16 cellular contexts compared by ENCODE assay signal in genomic region chr6:155100591-155100990, GRCh38.
DNase-seq lines count a peak whose midpoint lies in the region; ATAC-seq and TF ChIP-seq lines count a peak whose summit lies in the region.
"Had no signal": no experiment of that assay in that cellular context is flagged by ENCODE, and none has a peak within 500 bp of the region (broad histone marks: within the 10 kb centered on the region; RNA-seq: fewer than 3 reads in every experiment).

No MANE protein-coding gene starts in this region.

- H3K27ac ChIP-seq in sigmoid colon (no peak overlapping the region), stomach (no peak overlapping the region)
- H3K27ac ChIP-seq: C4-2B had no signal

- TF ChIP-seq POLR2A in sigmoid colon (IDR thresholded peaks at IDR 0.05) (no peak), stomach (IDR thresholded peaks at IDR 0.05) (no peak)

- DNase-seq in BE2C (no peak), T-helper 17 cell (no peak), retinal pigment epithelial cell (ENCODE audit: low read depth) (no peak), DMS79 treated with DMSO at 0.1 percent for 48 hours (lab: John Stamatoyannopoulos, UW) (no peak), sigmoid colon (no peak), stomach (no peak)
- no peak for DNase-seq in T-helper 2 cell treated with Interferon-gamma antibody and Interleukin-4, amounts not matched to agents 5 μg/mL and 100 μg/mL, for 36 hours (ENCODE audit: low spot score)
- DNase-seq: CD4-positive, alpha-beta memory T cell; DMS153; DND-41; GF-D8; HCEC 1CT; HFFc6 had no signal

- TF ChIP-seq EP300 in sigmoid colon (IDR thresholded peaks at IDR 0.05) (no peak), stomach (IDR thresholded peaks at IDR 0.05) (no peak)

- H3K27me3 ChIP-seq in BE2C (no peaks in the 10 kb centered on the region), endocrine pancreas (ENCODE audit: control insufficient read depth, insufficient read depth, low read length) (no peaks in the 10 kb centered on the region), sigmoid colon (no peaks in the 10 kb centered on the region), stomach (no peaks in the 10 kb centered on the region)

- ATAC-seq in T-helper 17 cell: no peak

- no peaks in the 10 kb centered on the region for H3K27me3 Mint-ChIP-seq in T-helper 17 cell
- H3K27me3 Mint-ChIP-seq in T-helper 2 cell treated with Interferon-gamma antibody and Interleukin-4, amounts not matched to agents 5 μg/mL and 100 μg/mL, for 36 hours (ENCODE audit: low read depth): no peaks in the 10 kb centered on the region
- H3K27me3 Mint-ChIP-seq: B cell had no signal

- H3K36me3 ChIP-seq in BE2C (no peaks in the 10 kb centered on the region), endocrine pancreas (ENCODE audit: control insufficient read depth, insufficient read depth, low read length) (no peaks in the 10 kb centered on the region), sigmoid colon (no peaks in the 10 kb centered on the region), stomach (no peaks in the 10 kb centered on the region)

- 89 to 95% methylated on average over 6 of the region's 6 CpGs for WGBS in sigmoid colon, 2 donors
- WGBS in stomach, 5 donors: 87 to 98% (median 94%) methylated on average over 6 of the region's 6 CpGs

- H3K4me3 Mint-ChIP-seq in T-helper 17 cell: no peak overlapping the region
- H3K4me3 Mint-ChIP-seq in T-helper 2 cell treated with Interferon-gamma antibody and Interleukin-4, amounts not matched to agents 5 μg/mL and 100 μg/mL, for 36 hours: no peak overlapping the region
- H3K4me3 Mint-ChIP-seq: B cell; CD4-positive, alpha-beta memory T cell; HFFc6 had no signal

- no peak for TF ChIP-seq CTCF in BE2C (IDR thresholded peaks at IDR 0.05; ENCODE audit: low read depth, low read length)
- TF ChIP-seq CTCF in retinal pigment epithelial cell (conservative IDR thresholded peaks at IDR 0.05; ENCODE audit: low read depth, low read length): no peak
- TF ChIP-seq CTCF in sigmoid colon (IDR thresholded peaks at IDR 0.05): no peak
- TF ChIP-seq CTCF in stomach (IDR thresholded peaks at IDR 0.05): no peak

- H3K9me3 Mint-ChIP-seq in T-helper 2 cell treated with Interferon-gamma antibody and Interleukin-4, amounts not matched to agents 5 μg/mL and 100 μg/mL, for 36 hours: peaks cover 5% of the 10 kb centered on the region

- H3K36me3 Mint-ChIP-seq in T-helper 17 cell (ENCODE audit: low read depth): peaks cover 3% of the 10 kb centered on the region
- peaks cover 8% of the 10 kb centered on the region for H3K36me3 Mint-ChIP-seq in T-helper 2 cell treated with Interferon-gamma antibody and Interleukin-4, amounts not matched to agents 5 μg/mL and 100 μg/mL, for 36 hours (ENCODE audit: low read depth)
- H3K36me3 Mint-ChIP-seq: CD4-positive, alpha-beta memory T cell had no signal

- H3K9ac ChIP-seq in endocrine pancreas (ENCODE audit: control insufficient read depth, insufficient read depth, low read length): no peak overlapping the region

- H3K9me3 ChIP-seq in BE2C (no peaks in the 10 kb centered on the region), T-helper 17 cell (ENCODE audit: control insufficient read depth, low read length, poor library complexity, severe bottlenecking) (no peaks in the 10 kb centered on the region), endocrine pancreas (ENCODE audit: control insufficient read depth, low read length) (no peaks in the 10 kb centered on the region), sigmoid colon (no peaks in the 10 kb centered on the region), stomach (no peaks in the 10 kb centered on the region)

- intact Hi-C loops in sigmoid colon (cut with DNase I) (no loop called here), stomach (cut with DNase I; ENCODE audit: low total_unique reads) (no loop called here)

- H3K4me1 ChIP-seq in BE2C (no peaks in the 10 kb centered on the region), endocrine pancreas (ENCODE audit: control insufficient read depth, insufficient read depth, low read length) (no peaks in the 10 kb centered on the region), sigmoid colon (peaks cover 0 to 7% (median 1%) of the 10 kb centered on the region in 4 donors), stomach (no peaks in the 10 kb centered on the region)

- H3K4me1 Mint-ChIP-seq in T-helper 17 cell: peaks cover 3% of the 10 kb centered on the region
- peaks cover 1% of the 10 kb centered on the region for H3K4me1 Mint-ChIP-seq in T-helper 2 cell treated with Interferon-gamma antibody and Interleukin-4, amounts not matched to agents 5 μg/mL and 100 μg/mL, for 36 hours (ENCODE audit: low read depth)

- peak overlapping the region; percentile 44 for H3K4me3 ChIP-seq in BE2C (ENCODE audit: low read depth, low read length)
- peak overlapping the region; percentile 50 for H3K4me3 ChIP-seq in endocrine pancreas (ENCODE audit: control insufficient read depth, insufficient read depth, low read length)
- H3K4me3 ChIP-seq in retinal pigment epithelial cell (ENCODE audit: low read length): peak overlapping the region; percentile 19
- peak overlapping the region in 1 of 4 donors; percentile 4 for H3K4me3 ChIP-seq in sigmoid colon
- no peak overlapping the region for H3K4me3 ChIP-seq in stomach

- H3K27ac Mint-ChIP-seq in T-helper 17 cell: peak overlapping the region; percentile 21
- H3K27ac Mint-ChIP-seq in T-helper 2 cell treated with Interferon-gamma antibody and Interleukin-4, amounts not matched to agents 5 μg/mL and 100 μg/mL, for 36 hours: no peak overlapping the region
- H3K27ac Mint-ChIP-seq: B cell; CD4-positive, alpha-beta memory T cell; HFFc6 had no signal

Comparison
In these comparisons a context has a peak if more than half of its experiments do, and no peak if none do; other contexts are left out.
1. H3K4me3 ChIP-seq: peak in BE2C (single experiment), endocrine pancreas (single experiment) and retinal pigment epithelial cell (single experiment); none in stomach (0 of 4).